8 cellular contexts compared by ENCODE assay signal in genomic region chr1:21956720-21957552, GRCh38. TPM values are rescaled to one million over a fixed set of nuclear protein-coding genes. Genes with fewer than 3 reads are reported as not detected.
DNase-seq lines count a peak whose midpoint lies in the region; ATAC-seq, FAIRE-seq and TF ChIP-seq lines count a peak whose summit lies in the region.

No MANE protein-coding gene starts in this region.

- peak overlapping the region; percentile 59 for H3K4me3 Mint-ChIP-seq in Calu3 (ENCODE audit: low read depth, unreplicated experiment)

- peak; percentile 86 for DNase-seq in Calu3
- DNase-seq in NCI-H510A (lab: John Stamatoyannopoulos, UW), result peak; percentile 33
- DNase-seq in activated T-helper 1 cell treated with Interleukin-2 at 50 U/mL for 16 hours (ENCODE audit: low read depth), result peak; percentile 32
- peak; percentile 64 to 74 for DNase-seq in heart right ventricle
- peak; percentile 48 for DNase-seq in stimulated activated CD4-positive, alpha-beta T cell treated with anti-CD3 and anti-CD28 coated beads, Interleukin-15, amount 100 ng/mL, for 24 hours
- no peak for DNase-seq in D721Med (ENCODE audit: insufficient read length, low spot score)
- DNase-seq in hepatic stellate cell (ENCODE audit: low spot score), result no peak

- ATAC-seq in heart right ventricle, result peak; percentile 54 to 92 (median 79)
- no peak for ATAC-seq in GM21528 (IDR thresholded peaks at IDR 0.05; ENCODE audit: low FRiP score, unreplicated experiment)

- CTCF ChIA-PET in Calu3 (lab: Charles Lee), result interaction anchor here (0.9 kb wide), 1 partner anchor 17 kb away, joined by 4 read pairs; no protein-coding TSS in a partner anchor

- peak overlapping the region in 9 of 10 donors; percentile 60 to 91 (median 82) for H3K27ac ChIP-seq in heart right ventricle

- H3K36me3 ChIP-seq in heart right ventricle, result no peaks in the 10 kb centered on the region

- intact Hi-C loops in Calu3 (cut with micrococcal nuclease; ENCODE audit: unreplicated experiment) (no loop called here), heart right ventricle (cut with DNase I) (loop anchor here in 6 of 10 donors (5.0 kb wide), 5 partner anchors 45 to 90 kb away; no protein-coding TSS in a partner anchor)

- H3K36me3 Mint-ChIP-seq in Calu3 (ENCODE audit: insufficient read depth, unreplicated experiment), result peaks cover 22% of the 10 kb centered on the region

- H3K4me3 ChIP-seq in heart right ventricle, result no peak overlapping the region

- H3K27me3 ChIP-seq in heart right ventricle, result no peaks in the 10 kb centered on the region

- peaks cover 26% of the 10 kb centered on the region for H3K4me1 Mint-ChIP-seq in Calu3 (ENCODE audit: low read depth, unreplicated experiment)

- WGBS in heart right ventricle, 2 donors, result 49 to 52% methylated on average over 17 to 18 of the region's 18 CpGs

- no peak for TF ChIP-seq CTCF in Calu3 (IDR thresholded peaks at IDR 0.05; ENCODE audit: unreplicated experiment)
- TF ChIP-seq CTCF in heart right ventricle (IDR thresholded peaks at IDR 0.05), result no peak
- TF ChIP-seq CTCF in D721Med (IDR thresholded peaks at IDR 0.05; ENCODE audit: insufficient read depth, missing control alignments), result no peak

- H3K9me3 Mint-ChIP-seq in Calu3 (ENCODE audit: low read depth, unreplicated experiment), result no peaks in the 10 kb centered on the region

- FAIRE-seq in D721Med (lab: Jason Lieb, UNC), result no peak

- H3K27ac Mint-ChIP-seq in Calu3 (ENCODE audit: unreplicated experiment), result peak overlapping the region; percentile 73

- peaks cover 19 to 61% (median 37%) of the 10 kb centered on the region in 9 donors for H3K4me1 ChIP-seq in heart right ventricle

- BruUV-seq in Calu3 (replicated peaks; lab: Mats Ljungman, UMichigan), result no TSS peak

- H3K27me3 Mint-ChIP-seq in Calu3 (ENCODE audit: unreplicated experiment), result no peaks in the 10 kb centered on the region

- H3K9me3 ChIP-seq in heart right ventricle, result no peaks in the 10 kb centered on the region

RNA-seq across cellular contexts. Expression of gene HSPG2, which starts 19.8 kb away (rescaled TPM):
- total RNA-seq in Calu3 (2022) (397 and 398 TPM in 2 replicates), heart right ventricle (100 to 1,000 TPM; 249 to 508 (median 320) TPM)
- 100 to 1,000 TPM; 221 to 276 TPM for polyA plus RNA-seq in heart right ventricle

RNA-seq across cellular contexts. Expression of gene CELA3B, which starts 19.9 kb away (rescaled TPM):
- not detected in 2 replicates for total RNA-seq in Calu3 (2022)
- total RNA-seq in heart right ventricle, result 1 to 10 TPM in 7 of 10 donors, not detected in 3; 1.1 to 2.5 (median 1.3) TPM
- under 1 TPM in 1 of 2 donors, not detected in 1; 0.13 TPM for polyA plus RNA-seq in heart right ventricle

RNA-seq across cellular contexts. Expression of gene CELA3A, which starts 44.5 kb away (rescaled TPM):
- total RNA-seq in Calu3 (2022) (not detected in 2 replicates), heart right ventricle (1 to 10 TPM in 7 of 10 donors, not detected in 3; 2.9 to 4.6 (median 3.8) TPM)
- under 1 TPM in 1 of 2 donors, not detected in 1; 0.58 TPM for polyA plus RNA-seq in heart right ventricle

Comparison
In these comparisons a context has a peak if more than half of its experiments do, and no peak if none do; other contexts are left out.
1. DNase-seq: peak in Calu3 (single experiment), NCI-H510A (single experiment), activated T-helper 1 cell treated with Interleukin-2 at 50 U/mL for 16 hours (single experiment), heart right ventricle (2 of 2) and stimulated activated CD4-positive, alpha-beta T cell treated with anti-CD3 and anti-CD28 coated beads, Interleukin-15, amount 100 ng/mL, for 24 hours (single experiment); none in D721Med (single experiment) and hepatic stellate cell (single experiment).